2 cellular contexts compared by ENCODE assay signal in genomic region chr1:183097438-183098051, GRCh38.
TF ChIP-seq lines count a peak whose summit lies in the region.

No MANE protein-coding gene starts in this region.

TF ChIP-seq in IMR-90, 13 proteins besides CTCF, POLR2A, EP300 and RAD21:
- peak; percentile 85 for TF ChIP-seq CEBPB (IDR thresholded peaks at IDR 0.05; ENCODE audit: low read depth, low read length)
- TF ChIP-seq SMC3 (IDR thresholded peaks at IDR 0.05; ENCODE audit: low read depth, low read length) = no peak
- TF ChIP-seq NFE2L2 (IDR thresholded peaks at IDR 0.05; ENCODE audit: low read depth, low read length) = peak; percentile 38; the same call in 1 of the 2 replicates
- TF ChIP-seq MAZ (IDR thresholded peaks at IDR 0.05; ENCODE audit: borderline replicate concordance, low read depth, low read length) = 0 out of 2 replicates have a peak, but pooled peaks have one; percentile 21
- TF ChIP-seq RFX5 (IDR thresholded peaks at IDR 0.05; ENCODE audit: low read depth, low read length) = no peak
- TF ChIP-seq, protein P1, sequence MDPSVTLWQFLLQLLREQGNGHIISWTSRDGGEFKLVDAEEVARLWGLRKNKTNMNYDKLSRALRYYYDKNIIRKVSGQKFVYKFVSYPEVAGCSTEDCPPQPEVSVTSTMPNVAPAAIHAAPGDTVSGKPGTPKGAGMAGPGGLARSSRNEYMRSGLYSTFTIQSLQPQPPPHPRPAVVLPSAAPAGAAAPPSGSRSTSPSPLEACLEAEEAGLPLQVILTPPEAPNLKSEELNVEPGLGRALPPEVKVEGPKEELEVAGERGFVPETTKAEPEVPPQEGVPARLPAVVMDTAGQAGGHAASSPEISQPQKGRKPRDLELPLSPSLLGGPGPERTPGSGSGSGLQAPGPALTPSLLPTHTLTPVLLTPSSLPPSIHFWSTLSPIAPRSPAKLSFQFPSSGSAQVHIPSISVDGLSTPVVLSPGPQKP (IDR thresholded peaks at IDR 0.05; ENCODE audit: borderline replicate concordance, low read depth, low read length) = no peak

TF ChIP-seq in H1, 55 proteins besides CTCF, POLR2A, EP300 and RAD21:
- no peak for TF ChIP-seq TAF7 (optimal IDR thresholded peaks at IDR 0.05; ENCODE audit: borderline replicate concordance, low read depth, low read length)
- TF ChIP-seq CTBP2 (IDR thresholded peaks at IDR 0.05; ENCODE audit: borderline replicate concordance, insufficient read depth, insufficient read length, low read length) = no peak
- no peak for TF ChIP-seq RFX5 (IDR thresholded peaks at IDR 0.05; ENCODE audit: borderline replicate concordance, low read depth, low read length)
- TF ChIP-seq BACH1 (IDR thresholded peaks at IDR 0.05; ENCODE audit: low read length) = no peak
- TF ChIP-seq CEBPB (IDR thresholded peaks at IDR 0.05; ENCODE audit: low read depth, low read length) = no peak
- TF ChIP-seq RNF2 (IDR thresholded peaks at IDR 0.05; ENCODE audit: borderline replicate concordance, low read depth, low read length, missing control alignments, poor library complexity, severe bottlenecking) = no peak
- TF ChIP-seq MAX (IDR thresholded peaks at IDR 0.05) = no peak
- TF ChIP-seq MAFK (IDR thresholded peaks at IDR 0.05; ENCODE audit: low read depth, low read length) = no peak
- TF ChIP-seq GABPA (IDR thresholded peaks at IDR 0.05; ENCODE audit: borderline replicate concordance, insufficient read depth, low read length) = no peak
- no peak for TF ChIP-seq ASH2L (IDR thresholded peaks at IDR 0.05; ENCODE audit: low read length)
- TF ChIP-seq BCL11A (IDR thresholded peaks at IDR 0.05; ENCODE audit: low read depth in 2 of 2, low read length in 2 of 2) = no peak
- TF ChIP-seq POLR2AphosphoS5 (IDR thresholded peaks at IDR 0.05; ENCODE audit: low read depth, low read length) = no peak
- TF ChIP-seq BRCA1 (IDR thresholded peaks at IDR 0.05; ENCODE audit: low read depth, low read length) = no peak
- TF ChIP-seq, protein P2, sequence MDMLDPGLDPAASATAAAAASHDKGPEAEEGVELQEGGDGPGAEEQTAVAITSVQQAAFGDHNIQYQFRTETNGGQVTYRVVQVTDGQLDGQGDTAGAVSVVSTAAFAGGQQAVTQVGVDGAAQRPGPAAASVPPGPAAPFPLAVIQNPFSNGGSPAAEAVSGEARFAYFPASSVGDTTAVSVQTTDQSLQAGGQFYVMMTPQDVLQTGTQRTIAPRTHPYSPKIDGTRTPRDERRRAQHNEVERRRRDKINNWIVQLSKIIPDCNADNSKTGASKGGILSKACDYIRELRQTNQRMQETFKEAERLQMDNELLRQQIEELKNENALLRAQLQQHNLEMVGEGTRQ (IDR thresholded peaks at IDR 0.05; ENCODE audit: low read length) = no peak
- no peak for TF ChIP-seq RXRA (IDR thresholded peaks at IDR 0.05; ENCODE audit: insufficient read depth, low read depth, low read length)
- no peak for TF ChIP-seq SIX5 (IDR thresholded peaks at IDR 0.05; ENCODE audit: low read depth, low read length)
